Comparison of ENCODE assay signal across 9 cellular contexts in genomic region chr21:39024538-39024937, GRCh38.
"Had no signal": no experiment of that assay in that cellular context is flagged by ENCODE, and none has a peak within 500 bp of the region (broad histone marks: within the 10 kb centered on the region; RNA-seq: fewer than 3 reads in every experiment).

No MANE protein-coding gene starts in this region.

- H3K4me3 Mint-ChIP-seq: HFFc6 had no signal

- ATAC-seq: HCT116, K562 had no signal

- H3K4me1 ChIP-seq: HAP-1 had no signal

- DNase-seq: GM23248, GOT3, H7, HFFc6, IMR-90, KG1 had no signal

- H3K9me3 ChIP-seq: HAP-1 had no signal

- H3K4me3 ChIP-seq: GM23248, HAP-1, K562 had no signal

- H3K36me3 ChIP-seq: HAP-1 had no signal

- H3K27ac ChIP-seq: GM23248 had no signal

- H3K27ac Mint-ChIP-seq: HFFc6 had no signal
